Comparison of ENCODE assay signal across 8 cellular contexts in the genomic region with DNA sequence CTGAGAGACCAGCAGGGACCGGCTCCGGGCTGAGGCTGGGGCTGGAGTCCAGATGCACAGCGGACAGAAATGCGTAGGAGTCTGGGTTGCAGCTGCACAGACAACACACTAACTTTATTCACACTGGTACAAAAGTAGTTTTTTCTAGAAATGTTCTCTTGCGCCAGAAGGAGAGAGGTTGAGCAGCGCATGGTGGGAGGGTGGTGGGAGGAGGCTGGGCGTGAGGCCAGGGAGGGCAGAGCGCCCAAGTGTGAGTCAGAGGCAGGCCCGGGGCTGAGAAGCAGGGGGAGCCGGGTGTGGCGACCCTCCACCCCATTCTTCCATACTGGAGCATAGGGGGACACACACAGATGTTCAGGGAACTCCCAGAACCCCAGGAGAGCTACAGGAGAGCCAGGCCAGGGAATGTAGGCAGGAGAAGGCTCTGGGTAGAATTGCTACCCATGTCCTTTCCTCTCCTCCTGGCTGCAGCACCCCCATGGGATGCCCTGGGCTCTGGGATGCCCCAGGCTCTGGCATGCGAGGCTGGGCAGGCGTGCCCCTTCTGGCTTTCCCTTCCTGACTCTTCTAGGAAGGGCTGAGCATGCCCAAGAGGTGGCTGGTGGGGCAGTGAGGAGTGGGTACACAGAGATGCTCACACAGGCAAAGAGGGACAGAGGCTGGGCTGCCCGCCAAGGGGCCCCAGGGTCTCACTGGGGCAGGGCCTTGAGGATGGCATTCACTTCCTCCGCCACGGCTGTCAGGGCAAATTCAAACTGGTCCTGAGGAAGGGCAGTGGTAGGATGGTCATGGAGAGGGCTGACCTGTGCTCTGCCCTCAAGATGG. TPM values are rescaled to one million over a fixed set of nuclear protein-coding genes. Genes with fewer than 3 reads are reported as not detected.
A peak's percentile ranks its signal among the peaks of the same experiment; 100 is the strongest.
DNase-seq lines count a peak whose midpoint lies in the region; TF ChIP-seq lines count a peak whose summit lies in the region.

No MANE protein-coding gene starts in this region.

- CTCF ChIA-PET in activated CD4-positive, alpha-beta T cell treated with anti-CD3 and anti-CD28 coated beads, Interleukin-2, amount 10 ng/mL, durations not matched to agents 7 days and 5 days (lab: Charles Lee), result interaction anchor here (1.4 to 10.7 kb wide), 4 partner anchors 10 to 126 kb away, joined by 3 to 194 read pairs (median 52); a partner anchor contains a TSS

- peak overlapping the region; percentile 89 for H3K27ac Mint-ChIP-seq in osteocyte (ENCODE audit: unreplicated experiment)
- H3K27ac Mint-ChIP-seq in activated CD4-positive, alpha-beta T cell treated with anti-CD3 and anti-CD28 coated beads, Interleukin-2, amount 10 ng/mL, durations not matched to agents 7 days and 5 days, result no peak overlapping the region

- DNase-seq in C1 segment of cervical spinal cord (lab: John Stamatoyannopoulos, UW) (peak in 12 of 14 donors; percentile 35 to 93 (median 81)), RPMI7951 (ENCODE audit: low read depth) (peak; percentile 93), fibroblast of mammary gland (ENCODE audit: low read depth) (peak; percentile 97), osteocyte (ENCODE audit: extremely low spot score, unreplicated experiment) (peak; percentile 93), NCI-H1105 treated with DMSO at 0.1 percent for 48 hours (lab: John Stamatoyannopoulos, UW) (no peak), islet precursor cell (no peak), NOMO-1 treated with dmso at 0.1 percent for 144 hours (lab: John Stamatoyannopoulos, UW; ENCODE audit: unreplicated experiment) (no peak)
- DNase-seq in activated CD4-positive, alpha-beta T cell treated with anti-CD3 and anti-CD28 coated beads, Interleukin-2, amount 10 ng/mL, durations not matched to agents 7 days and 5 days, result no peak

- no peaks in the 10 kb centered on the region for H3K9me3 Mint-ChIP-seq in osteocyte (ENCODE audit: unreplicated experiment)
- H3K9me3 Mint-ChIP-seq in activated CD4-positive, alpha-beta T cell treated with anti-CD3 and anti-CD28 coated beads, Interleukin-2, amount 10 ng/mL, durations not matched to agents 7 days and 5 days, result no peaks in the 10 kb centered on the region

- no peaks in the 10 kb centered on the region for H3K27me3 Mint-ChIP-seq in osteocyte (ENCODE audit: unreplicated experiment)
- peaks cover 3% of the 10 kb centered on the region for H3K27me3 Mint-ChIP-seq in activated CD4-positive, alpha-beta T cell treated with anti-CD3 and anti-CD28 coated beads, Interleukin-2, amount 10 ng/mL, durations not matched to agents 7 days and 5 days

- TF ChIP-seq CTCF in fibroblast of mammary gland (conservative IDR thresholded peaks at IDR 0.05; ENCODE audit: control insufficient read depth, insufficient read depth, low read depth, low read length) (no peak), osteocyte (IDR thresholded peaks at IDR 0.05) (no peak)

- H3K36me3 Mint-ChIP-seq in osteocyte (ENCODE audit: unreplicated experiment), result peaks cover 2% of the 10 kb centered on the region
- no peaks in the 10 kb centered on the region for H3K36me3 Mint-ChIP-seq in activated CD4-positive, alpha-beta T cell treated with anti-CD3 and anti-CD28 coated beads, Interleukin-2, amount 10 ng/mL, durations not matched to agents 7 days and 5 days (ENCODE audit: low read depth)

- H3K4me3 Mint-ChIP-seq in osteocyte (ENCODE audit: unreplicated experiment), result peak overlapping the region; percentile 40
- H3K4me3 Mint-ChIP-seq in activated CD4-positive, alpha-beta T cell treated with anti-CD3 and anti-CD28 coated beads, Interleukin-2, amount 10 ng/mL, durations not matched to agents 7 days and 5 days, result no peak overlapping the region

- POLR2A ChIA-PET in activated CD4-positive, alpha-beta T cell treated with anti-CD3 and anti-CD28 coated beads, Interleukin-2, amount 10 ng/mL, durations not matched to agents 7 days and 5 days (lab: Charles Lee), result no interaction called here

- H3K4me1 Mint-ChIP-seq in osteocyte (ENCODE audit: unreplicated experiment), result peaks cover 36% of the 10 kb centered on the region
- peaks cover 8% of the 10 kb centered on the region for H3K4me1 Mint-ChIP-seq in activated CD4-positive, alpha-beta T cell treated with anti-CD3 and anti-CD28 coated beads, Interleukin-2, amount 10 ng/mL, durations not matched to agents 7 days and 5 days

- H3K4me3 ChIP-seq in fibroblast of mammary gland (ENCODE audit: control insufficient read depth, low read depth, low read length), result no peak overlapping the region

RNA-seq across cellular contexts. Expression of a gene that starts 10.6 kb away (rescaled TPM):
- 33.8 and 39.8 TPM in 2 replicates for total RNA-seq in RPMI7951 (2014; rRNA removed; shearing (Covaris generic))
- 38.6 and 43.3 TPM in 2 replicates for total RNA-seq in osteocyte
- total RNA-seq in activated CD4-positive, alpha-beta T cell treated with anti-CD3 and anti-CD28 coated beads, Interleukin-2, amount 10 ng/mL, durations not matched to agents 7 days and 5 days, result 10 to 100 TPM; 38.2 to 40.9 TPM

RNA-seq across cellular contexts. Expression of a gene that starts 19.5 kb away (rescaled TPM):
- total RNA-seq in RPMI7951 (2014; rRNA removed; shearing (Covaris generic)), result 3.2 and 4.4 TPM in 2 replicates
- total RNA-seq in osteocyte, result 0.24 TPM in 1 of 2 replicates, not detected in the other
- not detected for total RNA-seq in activated CD4-positive, alpha-beta T cell treated with anti-CD3 and anti-CD28 coated beads, Interleukin-2, amount 10 ng/mL, durations not matched to agents 7 days and 5 days

RNA-seq across cellular contexts. Expression of a gene that starts 36.0 kb away (rescaled TPM):
- 31.1 and 42.2 TPM in 2 replicates for total RNA-seq in RPMI7951 (2014; rRNA removed; shearing (Covaris generic))
- 6.9 and 7.9 TPM in 2 replicates for total RNA-seq in osteocyte
- total RNA-seq in activated CD4-positive, alpha-beta T cell treated with anti-CD3 and anti-CD28 coated beads, Interleukin-2, amount 10 ng/mL, durations not matched to agents 7 days and 5 days, result 100 to 1,000 TPM; 261 to 339 TPM

RNA-seq across cellular contexts. Expression of a gene that starts 36.7 kb away (rescaled TPM):
- not detected in 2 replicates for total RNA-seq in RPMI7951 (2014; rRNA removed; shearing (Covaris generic))
- total RNA-seq in osteocyte, result not detected in 2 replicates
- total RNA-seq in activated CD4-positive, alpha-beta T cell treated with anti-CD3 and anti-CD28 coated beads, Interleukin-2, amount 10 ng/mL, durations not matched to agents 7 days and 5 days, result not detected

RNA-seq across cellular contexts. Expression of a gene that starts 42.8 kb away (rescaled TPM):
- not detected in 2 replicates for total RNA-seq in RPMI7951 (2014; rRNA removed; shearing (Covaris generic))
- total RNA-seq in osteocyte, result not detected in 2 replicates
- not detected for total RNA-seq in activated CD4-positive, alpha-beta T cell treated with anti-CD3 and anti-CD28 coated beads, Interleukin-2, amount 10 ng/mL, durations not matched to agents 7 days and 5 days

Comparison
In these comparisons a context has a peak if more than half of its experiments do, and no peak if none do; other contexts are left out.
1. DNase-seq: peak in C1 segment of cervical spinal cord (12 of 14), RPMI7951 (single experiment), fibroblast of mammary gland (single experiment) and osteocyte (single experiment); none in NCI-H1105 treated with DMSO at 0.1 percent for 48 hours (single experiment), activated CD4-positive, alpha-beta T cell treated with anti-CD3 and anti-CD28 coated beads, Interleukin-2, amount 10 ng/mL, durations not matched to agents 7 days and 5 days (single experiment), islet precursor cell (single experiment) and NOMO-1 treated with dmso at 0.1 percent for 144 hours (single experiment).